In the genomic region with DNA sequence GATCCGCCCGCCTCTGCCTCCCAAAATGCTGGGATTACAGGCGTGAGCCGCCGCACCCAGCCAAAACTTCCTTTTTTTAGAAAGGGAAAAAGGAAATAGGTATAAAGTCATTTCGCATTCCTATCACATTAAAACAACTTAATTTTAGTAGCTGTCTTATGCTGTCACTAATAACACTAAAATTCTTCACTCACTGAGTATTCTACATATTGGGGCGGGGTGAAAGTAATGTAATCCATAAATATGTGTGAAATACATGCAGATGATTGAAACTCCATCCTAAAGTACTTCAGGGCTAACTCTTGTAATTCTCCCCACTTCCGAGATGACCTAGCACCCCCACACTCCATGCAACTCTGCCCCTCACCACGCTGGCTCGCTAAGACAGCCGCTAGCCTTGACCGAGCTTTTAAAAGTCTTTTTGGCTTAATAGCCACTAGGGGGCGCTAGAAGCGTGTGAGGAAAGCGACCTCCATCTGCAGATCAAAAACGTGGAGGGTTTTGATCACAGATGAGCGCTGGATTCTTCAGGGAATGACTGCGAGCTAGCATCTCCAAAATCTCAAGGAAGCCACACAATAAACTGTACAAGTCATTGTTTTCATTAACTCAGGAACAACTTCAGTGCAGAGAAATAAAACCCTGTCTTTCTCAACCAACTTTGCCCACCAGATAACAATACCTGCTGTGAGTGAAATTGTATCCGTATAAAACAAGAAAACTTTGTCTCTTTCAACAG, we compare ENCODE assay signal across 8 cellular contexts.
DNase-seq lines count a peak whose midpoint lies in the region; ATAC-seq, FAIRE-seq and TF ChIP-seq lines count a peak whose summit lies in the region.

No MANE protein-coding gene starts in this region.

- peak; percentile 77 for TF ChIP-seq CTCF in BJ (IDR thresholded peaks at IDR 0.05; ENCODE audit: insufficient read depth, low read depth, low read length)

- no peaks in the 10 kb centered on the region for H3K36me3 ChIP-seq in BJ (ENCODE audit: control insufficient read depth, insufficient read depth, low read length)

- ATAC-seq in HG03432 (IDR thresholded peaks at IDR 0.05; ENCODE audit: unreplicated experiment), result peak; percentile 89

- H3K27me3 ChIP-seq in BJ (ENCODE audit: control insufficient read depth, insufficient read depth, low read length), result peaks cover 2% of the 10 kb centered on the region; the same call in 1 of the 2 replicates

- DNase-seq in BJ (ENCODE audit: low read depth) (no peak), GM19239 (ENCODE audit: insufficient read length, low spot score) (peak; percentile 56), NCI-H510A treated with DMSO at 0.1 percent for 48 hours (lab: John Stamatoyannopoulos, UW) (peak; percentile 0), ecto neural progenitor cell (ENCODE audit: low spot score) (peak; percentile 72), medulla oblongata (ENCODE audit: extremely low spot score) (peak; percentile 88)
- peak; percentile 54 for DNase-seq in activated CD4-positive, alpha-beta T cell treated with anti-CD3 and anti-CD28 coated beads for 48 hours
- DNase-seq in stimulated activated CD8-positive, alpha-beta memory T cell treated with anti-CD3 and anti-CD28 coated beads, Interleukin-4, amount 100 ng/mL, for 48 hours, result peak; percentile 46

- POLR2A ChIA-PET in BJ (lab: Charles Lee), result no interaction called here

- H3K4me3 ChIP-seq in BJ (ENCODE audit: low read depth, low read length), result no peak overlapping the region

- CTCF ChIA-PET in BJ (lab: Yijun Ruan, JAX), result interaction anchor here (0.7 to 8.6 kb wide), 43 partner anchors 9 to 1036 kb away, joined by 3 to 88 read pairs (median 4); a partner anchor contains a TSS

- peak; percentile 78 for FAIRE-seq in GM19239 (lab: Jason Lieb, UNC)
